Comparison of ENCODE assay signal across 8 cellular contexts in genomic region chr12:121582583-121583333, GRCh38. TPM values are rescaled to one million over a fixed set of nuclear protein-coding genes. Genes with fewer than 3 reads are reported as not detected.
DNase-seq lines count a peak whose midpoint lies in the region; ATAC-seq and TF ChIP-seq lines count a peak whose summit lies in the region.

No MANE protein-coding gene starts in this region.

- peaks cover 10% of the 10 kb centered on the region for H3K36me3 Mint-ChIP-seq in GM23338 (ENCODE audit: low read depth)

- H3K9me3 ChIP-seq in gastrocnemius medialis: no peaks in the 10 kb centered on the region

- peak overlapping the region; percentile 100 for H3K27ac ChIP-seq in GM23338 (ENCODE audit: low read depth)
- peak overlapping the region; percentile 91 to 96 (median 94) for H3K27ac ChIP-seq in gastrocnemius medialis

- H3K79me2 ChIP-seq in GM23338 (replicated peaks; ENCODE audit: insufficient read depth): peaks cover 78% of the 10 kb centered on the region

- DNase-seq in GM23338 (ENCODE audit: low spot score): peak; percentile 98
- DNase-seq in SW480 (ENCODE audit: low spot score): peak; percentile 71
- peak in 1 of 2 donors; percentile 41 for DNase-seq in foreskin fibroblast
- DNase-seq in gastrocnemius medialis: no peak
- DNase-seq in NCI-H69 (lab: John Stamatoyannopoulos, UW): no peak
- no peak for DNase-seq in GM10266 (ENCODE audit: extremely low spot score)

- peak overlapping the region; percentile 97 for H3K4me2 ChIP-seq in GM23338

- in situ Hi-C loops in gastrocnemius medialis (cut with MboI; ENCODE audit: low sequenced_read_pairs in 4 of 4): no loop called here

- ATAC-seq in GM23338 (peak; percentile 39), gastrocnemius medialis (no peak), GM21360 (IDR thresholded peaks at IDR 0.05; ENCODE audit: unreplicated experiment) (no peak), GM21528 (IDR thresholded peaks at IDR 0.05; ENCODE audit: low FRiP score, unreplicated experiment) (no peak)

- H3K4me3 Mint-ChIP-seq in GM23338: peak overlapping the region; percentile 90

- peaks cover 6% of the 10 kb centered on the region for H3K27me3 Mint-ChIP-seq in GM23338 (ENCODE audit: insufficient read depth, low read depth, poor library complexity)

- peaks cover 22% of the 10 kb centered on the region; the same call in 2 of the 3 replicates for H3K4me1 Mint-ChIP-seq in GM23338

- peak overlapping the region; percentile 90 for H3K4me3 ChIP-seq in GM23338
- H3K4me3 ChIP-seq in foreskin fibroblast (ENCODE audit: low read depth in 1 of 2, low read length in 2 of 2): peak overlapping the region; percentile 62 to 69
- H3K4me3 ChIP-seq in gastrocnemius medialis: peak overlapping the region in 1 of 4 donors; percentile 76

- TF ChIP-seq POLR2A in gastrocnemius medialis (IDR thresholded peaks at IDR 0.05): no peak

- H3K36me3 ChIP-seq in GM23338 (ENCODE audit: insufficient read depth): no peaks in the 10 kb centered on the region
- H3K36me3 ChIP-seq in gastrocnemius medialis: no peaks in the 10 kb centered on the region

- H3K27ac Mint-ChIP-seq in GM23338: peak overlapping the region; percentile 97

- intact Hi-C loops in gastrocnemius medialis (cut with DNase I; ENCODE audit: low total_unique reads): loop anchor here (5.0 kb wide), 1 partner anchor 45 kb away; no protein-coding TSS in a partner anchor

- TF ChIP-seq CTCF in GM23338 (conservative IDR thresholded peaks at IDR 0.05; ENCODE audit: low read depth in 2 of 2) (no peak), foreskin fibroblast (IDR thresholded peaks at IDR 0.05; ENCODE audit: low read depth, low read length) (no peak), gastrocnemius medialis (IDR thresholded peaks at IDR 0.05 in 4 of 5, conservative IDR thresholded peaks at IDR 0.05 in 1 of 5) (no peak), GM10266 (IDR thresholded peaks at IDR 0.05; ENCODE audit: control insufficient read depth, insufficient read depth, low read depth, missing control alignments) (no peak)

- no peaks in the 10 kb centered on the region for H4K20me1 ChIP-seq in GM23338 (replicated peaks; ENCODE audit: insufficient read depth)

- H3K9me3 Mint-ChIP-seq in GM23338: no peaks in the 10 kb centered on the region

- H3K27me3 ChIP-seq in GM23338 (ENCODE audit: insufficient read depth) (no peaks in the 10 kb centered on the region), gastrocnemius medialis (no peaks in the 10 kb centered on the region)

- H3K4me1 ChIP-seq in GM23338 (ENCODE audit: insufficient read depth) (peaks cover 12% of the 10 kb centered on the region), gastrocnemius medialis (peaks cover 22 to 24% of the 10 kb centered on the region in 2 donors)

- no peak overlapping the region for H2AFZ ChIP-seq in GM23338

- no peaks in the 10 kb centered on the region for H3K9me2 ChIP-seq in GM23338 (ENCODE audit: insufficient read depth)

- H3F3A ChIP-seq in GM23338 (replicated peaks; ENCODE audit: low read depth): peaks cover 23% of the 10 kb centered on the region

TF ChIP-seq in GM23338, 12 proteins besides CTCF, POLR2A, EP300 and RAD21:
- peak; percentile 44 for TF ChIP-seq CREB1 (CRISPR knock-in tag; IDR thresholded peaks at IDR 0.05; ENCODE audit: low read depth)
- TF ChIP-seq POLR2AphosphoS5 (IDR thresholded peaks at IDR 0.05; ENCODE audit: low read depth): peak; percentile 75
- no peak for TF ChIP-seq ZNF114 (CRISPR knock-in tag; IDR thresholded peaks at IDR 0.05)
- peak; percentile 54 for TF ChIP-seq NANOG (IDR thresholded peaks at IDR 0.05; ENCODE audit: borderline replicate concordance)
- peak; percentile 64 for TF ChIP-seq ETS1 (IDR thresholded peaks at IDR 0.05)
- peak; percentile 89 for TF ChIP-seq ZNF462 (CRISPR knock-in tag; IDR thresholded peaks at IDR 0.05)
- no peak for TF ChIP-seq EZH2phosphoT487 (IDR thresholded peaks at IDR 0.05; ENCODE audit: unreplicated experiment)

RNA-seq across cellular contexts. Expression of gene KDM2B, which starts 1.9 kb away (rescaled TPM):
- 137 and 161 TPM in 2 replicates for total RNA-seq in GM23338 (2014; rRNA removed; shearing (Covaris generic))
- polyA plus RNA-seq in GM23338 (2016; fragmentation: Nextera tagmentation; extraction: Ambion mirVana): 59.4 and 64.4 TPM in 2 replicates
- 1 to 10 TPM; 4.8 to 9.4 (median 8.3) TPM for total RNA-seq in gastrocnemius medialis

RNA-seq across cellular contexts. Expression of gene ORAI1, which starts 43.6 kb away (rescaled TPM):
- total RNA-seq in GM23338 (2014; rRNA removed; shearing (Covaris generic)): 31.0 and 32.0 TPM in 2 replicates
- polyA plus RNA-seq in GM23338 (2016; fragmentation: Nextera tagmentation; extraction: Ambion mirVana): 22.2 and 23.7 TPM in 2 replicates
- 10 to 100 TPM in 3 of 4 donors, 1 to 10 TPM in 1; 9.9 to 29.0 (median 16.4) TPM for total RNA-seq in gastrocnemius medialis

Comparison
In these comparisons a context has a peak if more than half of its experiments do, and no peak if none do; other contexts are left out.
1. DNase-seq: peak in GM23338 (single experiment) and SW480 (single experiment); none in gastrocnemius medialis (0 of 2), NCI-H69 (single experiment) and GM10266 (single experiment).
2. RNA of gene KDM2B, which starts 1.9 kb away (total RNA-seq): 137 to 161 TPM in GM23338; 4.8 to 9.4 TPM in gastrocnemius medialis; every median in the first group is over 10 times any median in the second.